1 cellular context compared by ENCODE assay signal in the genomic region with DNA sequence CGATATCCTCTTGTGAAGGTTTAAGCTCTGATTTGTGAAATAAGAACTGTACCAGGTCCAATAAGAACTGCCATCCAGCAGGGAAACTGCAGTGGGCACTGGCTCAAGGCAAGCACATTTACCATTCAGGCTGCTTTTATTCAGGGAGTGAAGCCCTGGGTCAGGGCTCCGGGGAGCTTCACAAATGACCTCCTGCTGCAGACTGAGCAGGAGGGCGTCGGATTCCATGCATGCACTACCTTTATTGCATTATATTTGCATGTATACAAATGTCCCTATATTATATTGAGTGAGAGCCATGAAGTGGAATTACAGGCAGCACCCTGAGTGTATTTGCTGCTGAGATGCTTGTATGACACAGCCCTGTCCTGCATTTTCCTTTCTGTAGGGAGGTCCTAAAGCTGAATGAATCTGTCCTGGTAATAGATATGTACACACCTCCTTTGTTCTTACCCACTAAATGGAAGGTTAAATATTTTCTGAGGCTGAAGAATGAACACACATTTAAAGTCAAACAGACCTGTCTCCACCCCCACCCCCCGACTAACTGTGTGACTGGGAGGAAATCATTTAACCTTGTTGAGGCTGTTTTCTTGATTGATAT.
TF ChIP-seq lines count a peak whose summit lies in the region.

No MANE protein-coding gene starts in this region.

TF ChIP-seq in HEK293T, 16 proteins besides CTCF, POLR2A, EP300 and RAD21:
- TF ChIP-seq BHLHE40 (IDR thresholded peaks at IDR 0.05; ENCODE audit: borderline replicate concordance) (no peak), ELF4 (IDR thresholded peaks at IDR 0.05) (no peak)
